ENCODE assay signal across 5 cellular contexts in genomic region chr3:13228169-13228568, GRCh38.
DNase-seq lines count a peak whose midpoint lies in the region; ATAC-seq and TF ChIP-seq lines count a peak whose summit lies in the region.
"Not testable (repeated sequence)": the region's sequence is repeated elsewhere in the genome, so short reads cannot be mapped to it uniquely, and the experiment has no call there.

No MANE protein-coding gene starts in this region.

- H2BK15ac ChIP-seq in neuronal stem cell (ENCODE audit: low read length) = not testable (repeated sequence)

- H3K23ac ChIP-seq in neuronal stem cell (ENCODE audit: low read depth, low read length, poor library complexity) = peak overlapping the region; percentile 96

- H4K91ac ChIP-seq in neuronal stem cell (ENCODE audit: low read depth, low read length, poor library complexity) = not testable (repeated sequence)

- not testable (repeated sequence) for H3K36me3 ChIP-seq in BLaER1 treated with 17β-estradiol and CSF1 and Interleukin-3, amounts not matched to agents 10 nM and 100 nM; heart left ventricle; neuronal stem cell (replicated peaks in 1 of 2; ENCODE audit: control insufficient read depth in 2 of 2, insufficient read depth in 2 of 2, low read length in 2 of 2)

- DNase-seq in UCSD-AML1 (lab: John Stamatoyannopoulos, UW; ENCODE audit: unreplicated experiment) (peak; percentile 48), heart left ventricle (peak in 1 of 5 donors; percentile 26), left ventricle myocardium superior (peak; percentile 12)
- DNase-seq in neuronal stem cell (ENCODE audit: low spot score) = not testable (repeated sequence)

- intact Hi-C loops in heart left ventricle (cut with DNase I) = loop anchor here in 3 of 10 donors (5.0 to 10.0 kb wide), 2 partner anchors 34 to 57 kb away; no protein-coding TSS in a partner anchor
- intact Hi-C loops in left ventricle myocardium superior (cut with micrococcal nuclease) = not testable (repeated sequence)

- not testable (repeated sequence) for H3K14ac ChIP-seq in neuronal stem cell (ENCODE audit: low read length)

- H2AFZ ChIP-seq in neuronal stem cell (ENCODE audit: low read length) = not testable (repeated sequence)

- not testable (repeated sequence) for H3K4me3 ChIP-seq in BLaER1 treated with 17β-estradiol and CSF1 and Interleukin-3, amounts not matched to agents 10 nM and 100 nM; heart left ventricle; neuronal stem cell (ENCODE audit: low read length in 2 of 2)

- H2BK120ac ChIP-seq in neuronal stem cell (ENCODE audit: low read depth, low read length) = not testable (repeated sequence)

- H3K9ac ChIP-seq in BLaER1 treated with 17β-estradiol and CSF1 and Interleukin-3, amounts not matched to agents 10 nM and 100 nM; neuronal stem cell (ENCODE audit: low read depth, low read length, poor library complexity): not testable (repeated sequence)

- peak overlapping the region; percentile 49 to 80 (median 64) for H3K4me2 ChIP-seq in BLaER1 treated with 17β-estradiol and CSF1 and Interleukin-3, amounts not matched to agents 10 nM and 100 nM
- not testable (repeated sequence) for H3K4me2 ChIP-seq in neuronal stem cell (ENCODE audit: insufficient read depth, low read length, poor library complexity, severe bottlenecking)

- peak; percentile 28 to 68 (median 56) for ATAC-seq in heart left ventricle
- ATAC-seq in left ventricle myocardium superior = peak; percentile 22

- not testable (repeated sequence) for TF ChIP-seq POLR2A in heart left ventricle (IDR thresholded peaks at IDR 0.05)

- not testable (repeated sequence) for H2AK5ac ChIP-seq in neuronal stem cell (ENCODE audit: low read depth, low read length)

- not testable (repeated sequence) for H2BK12ac ChIP-seq in neuronal stem cell (ENCODE audit: low read length)

- H3K27ac ChIP-seq in BLaER1 treated with 17β-estradiol and CSF1 and Interleukin-3, amounts not matched to agents 10 nM and 100 nM = peak overlapping the region in 2 of 11 experiments; percentile 18 to 38; a peak in 2 of 22 replicates
- H3K27ac ChIP-seq in heart left ventricle = peak overlapping the region in 5 of 12 donors; percentile 38 to 67 (median 58)
- H3K27ac ChIP-seq in neuronal stem cell (replicated peaks; ENCODE audit: low read length) = not testable (repeated sequence)

- H4K8ac ChIP-seq in neuronal stem cell (ENCODE audit: low read depth, low read length) = not testable (repeated sequence)

- H2BK5ac ChIP-seq in neuronal stem cell (ENCODE audit: low read length) = not testable (repeated sequence)

- not testable (repeated sequence) for H3K4ac ChIP-seq in neuronal stem cell (ENCODE audit: low read length)

- not testable (repeated sequence) for H4K20me1 ChIP-seq in BLaER1 treated with 17β-estradiol and CSF1 and Interleukin-3, amounts not matched to agents 10 nM and 100 nM

- WGBS in heart left ventricle, 4 donors = 59 to 71% (median 65%) methylated on average over 12 of the region's 12 CpGs
- no CpG with 5 or more reads among the region's 12 CpGs for WGBS in neuronal stem cell (ENCODE audit: extremely low coverage in 2 of 2, insufficient read length in 2 of 2, insufficient replicate concordance in 1 of 2), 2 donors

- H3K79me1 ChIP-seq in neuronal stem cell (ENCODE audit: low read depth, low read length) = not testable (repeated sequence)

- H3K4me1 ChIP-seq in BLaER1 treated with 17β-estradiol and CSF1 and Interleukin-3, amounts not matched to agents 10 nM and 100 nM = peaks cover 49 to 76% (median 64%) of the 10 kb centered on the region in 10 experiments
- H3K4me1 ChIP-seq in heart left ventricle = peaks cover 0 to 13% (median 6%) of the 10 kb centered on the region in 12 donors
- H3K4me1 ChIP-seq in neuronal stem cell (ENCODE audit: control insufficient read depth in 2 of 2, insufficient read depth in 1 of 2, low read depth in 1 of 2, low read length in 2 of 2) = not testable (repeated sequence)

- not testable (repeated sequence) for TF ChIP-seq CTCF in heart left ventricle (IDR thresholded peaks at IDR 0.05)

- not testable (repeated sequence) for H3K27me3 ChIP-seq in BLaER1 treated with 17β-estradiol and CSF1 and Interleukin-3, amounts not matched to agents 10 nM and 100 nM; heart left ventricle; neuronal stem cell (ENCODE audit: control insufficient read depth in 3 of 3, insufficient read depth in 3 of 3, low read depth in 1 of 3, low read length in 3 of 3)

- H3K9me3 ChIP-seq in BLaER1 treated with 17β-estradiol and CSF1 and Interleukin-3, amounts not matched to agents 10 nM and 100 nM (replicated peaks in 1 of 11); heart left ventricle; neuronal stem cell (replicated peaks in 1 of 2; ENCODE audit: control insufficient read depth in 2 of 2, insufficient read depth in 1 of 2, low read depth in 1 of 2, low read length in 2 of 2): not testable (repeated sequence)

- H3K18ac ChIP-seq in neuronal stem cell (ENCODE audit: low read length) = not testable (repeated sequence)
